ENCODE assay signal across 12 cellular contexts in genomic region chr13:113162783-113163685, GRCh38.
DNase-seq lines count a peak whose midpoint lies in the region; ATAC-seq lines count a peak whose summit lies in the region.
"Had no signal": no experiment of that assay in that cellular context is flagged by ENCODE, and none has a peak within 500 bp of the region (broad histone marks: within the 10 kb centered on the region; RNA-seq: fewer than 3 reads in every experiment).

No MANE protein-coding gene starts in this region.

- H3K4me3 Mint-ChIP-seq in activated naive CD4-positive, alpha-beta T cell treated with anti-CD3 and anti-CD28 coated beads, Interleukin-2, amount 10 ng/mL, durations not matched to agents 7 days and 5 days = no peak overlapping the region
- H3K4me3 Mint-ChIP-seq in stimulated activated effector memory CD8-positive, alpha-beta T cell treated with anti-CD3 and anti-CD28 coated beads, Interleukin-12 subunit alpha, Interleukin-12 subunit beta, amount 100 ng/mL, for 72 hours = peak overlapping the region; percentile 61

- peak; percentile 42 for DNase-seq in activated naive CD4-positive, alpha-beta T cell treated with anti-CD3 and anti-CD28 coated beads, Interleukin-2, amount 10 ng/mL, durations not matched to agents 7 days and 5 days
- DNase-seq in activated naive CD4-positive, alpha-beta T cell treated with Interleukin-2 at 50 U/mL for 16 hours = no peak
- DNase-seq in NCI-H345 (lab: John Stamatoyannopoulos, UW) (peak; percentile 15), SW480 (ENCODE audit: low spot score) (no peak)
- DNase-seq in effector memory CD4-positive, alpha-beta T cell = no peak
- no peak for DNase-seq in stimulated activated effector memory CD8-positive, alpha-beta T cell treated with anti-CD3 and anti-CD28 coated beads, Interleukin-12 subunit alpha, Interleukin-12 subunit beta, amount 100 ng/mL, for 72 hours (ENCODE audit: low spot score in 2 of 2)
- DNase-seq: activated CD8-positive, alpha-beta memory T cell treated with anti-CD3 and anti-CD28 coated beads, Interleukin-2, amount 50 U/mL, for 4 hours had no signal

- no peaks in the 10 kb centered on the region for H3K27me3 Mint-ChIP-seq in activated naive CD4-positive, alpha-beta T cell treated with anti-CD3 and anti-CD28 coated beads, Interleukin-2, amount 10 ng/mL, durations not matched to agents 7 days and 5 days

- ATAC-seq in stimulated activated effector memory CD8-positive, alpha-beta T cell treated with anti-CD3 and anti-CD28 coated beads, Interleukin-12 subunit alpha, Interleukin-12 subunit beta, amount 100 ng/mL, for 72 hours = peak; percentile 29
- ATAC-seq in GM18861 (IDR thresholded peaks at IDR 0.05; ENCODE audit: unreplicated experiment) = no peak
- no peak for ATAC-seq in GM21390 (IDR thresholded peaks at IDR 0.05; ENCODE audit: unreplicated experiment)

- no peaks in the 10 kb centered on the region for H3K9me3 ChIP-seq in effector memory CD4-positive, alpha-beta T cell (ENCODE audit: control insufficient read depth, low read length)

- no peaks in the 10 kb centered on the region for H3K36me3 Mint-ChIP-seq in activated naive CD4-positive, alpha-beta T cell treated with anti-CD3 and anti-CD28 coated beads, Interleukin-2, amount 10 ng/mL, durations not matched to agents 7 days and 5 days
- peaks cover 16% of the 10 kb centered on the region for H3K36me3 Mint-ChIP-seq in stimulated activated effector memory CD8-positive, alpha-beta T cell treated with anti-CD3 and anti-CD28 coated beads, Interleukin-12 subunit alpha, Interleukin-12 subunit beta, amount 100 ng/mL, for 72 hours

- no peaks in the 10 kb centered on the region for H3K9me3 Mint-ChIP-seq in activated naive CD4-positive, alpha-beta T cell treated with anti-CD3 and anti-CD28 coated beads, Interleukin-2, amount 10 ng/mL, durations not matched to agents 7 days and 5 days
- peaks cover 3% of the 10 kb centered on the region for H3K9me3 Mint-ChIP-seq in stimulated activated effector memory CD8-positive, alpha-beta T cell treated with anti-CD3 and anti-CD28 coated beads, Interleukin-12 subunit alpha, Interleukin-12 subunit beta, amount 100 ng/mL, for 72 hours

- H3K27ac Mint-ChIP-seq in activated naive CD4-positive, alpha-beta T cell treated with anti-CD3 and anti-CD28 coated beads, Interleukin-2, amount 10 ng/mL, durations not matched to agents 7 days and 5 days = peak overlapping the region; percentile 55
- peak overlapping the region; percentile 80 for H3K27ac Mint-ChIP-seq in stimulated activated effector memory CD8-positive, alpha-beta T cell treated with anti-CD3 and anti-CD28 coated beads, Interleukin-12 subunit alpha, Interleukin-12 subunit beta, amount 100 ng/mL, for 72 hours

- H3K36me3 ChIP-seq in effector memory CD4-positive, alpha-beta T cell (ENCODE audit: control insufficient read depth, insufficient read depth, low read length) = no peaks in the 10 kb centered on the region
- H3K36me3 ChIP-seq: cardiac muscle cell had no signal

- H3K4me1 Mint-ChIP-seq in activated naive CD4-positive, alpha-beta T cell treated with anti-CD3 and anti-CD28 coated beads, Interleukin-2, amount 10 ng/mL, durations not matched to agents 7 days and 5 days = peaks cover 33% of the 10 kb centered on the region
- H3K4me1 Mint-ChIP-seq in stimulated activated effector memory CD8-positive, alpha-beta T cell treated with anti-CD3 and anti-CD28 coated beads, Interleukin-12 subunit alpha, Interleukin-12 subunit beta, amount 100 ng/mL, for 72 hours = peaks cover 47% of the 10 kb centered on the region

- peaks cover 9% of the 10 kb centered on the region for H3K4me1 ChIP-seq in effector memory CD4-positive, alpha-beta T cell (ENCODE audit: control insufficient read depth, insufficient read depth, low read length, poor library complexity, severe bottlenecking)

- CTCF ChIA-PET in activated naive CD4-positive, alpha-beta T cell treated with anti-CD3 and anti-CD28 coated beads, Interleukin-2, amount 10 ng/mL, durations not matched to agents 7 days and 5 days (lab: Charles Lee) = no interaction called here

- no peaks in the 10 kb centered on the region for H3K27me3 ChIP-seq in effector memory CD4-positive, alpha-beta T cell (replicated peaks; ENCODE audit: control insufficient read depth, insufficient read depth, low read length, poor library complexity, severe bottlenecking)

- peak overlapping the region; percentile 2 for H3K27ac ChIP-seq in effector memory CD4-positive, alpha-beta T cell (ENCODE audit: insufficient read depth, low read length, poor library complexity, severe bottlenecking)
- H3K27ac ChIP-seq: C4-2B, cardiac muscle cell had no signal

- H3K4me3 ChIP-seq in effector memory CD4-positive, alpha-beta T cell (ENCODE audit: insufficient read depth, low read depth, low read length, poor library complexity, severe bottlenecking) = no peak overlapping the region
- H3K4me3 ChIP-seq: cardiac muscle cell, smooth muscle cell had no signal

Comparison
In these comparisons a context has a peak if more than half of its experiments do, and no peak if none do; other contexts are left out.
1. DNase-seq: peak in activated naive CD4-positive, alpha-beta T cell treated with anti-CD3 and anti-CD28 coated beads, Interleukin-2, amount 10 ng/mL, durations not matched to agents 7 days and 5 days (single experiment) and NCI-H345 (single experiment); none in activated naive CD4-positive, alpha-beta T cell treated with Interleukin-2 at 50 U/mL for 16 hours (single experiment), effector memory CD4-positive, alpha-beta T cell (0 of 3), stimulated activated effector memory CD8-positive, alpha-beta T cell treated with anti-CD3 and anti-CD28 coated beads, Interleukin-12 subunit alpha, Interleukin-12 subunit beta, amount 100 ng/mL, for 72 hours (0 of 2) and SW480 (single experiment).